14 cellular contexts compared by ENCODE assay signal in the genomic region with DNA sequence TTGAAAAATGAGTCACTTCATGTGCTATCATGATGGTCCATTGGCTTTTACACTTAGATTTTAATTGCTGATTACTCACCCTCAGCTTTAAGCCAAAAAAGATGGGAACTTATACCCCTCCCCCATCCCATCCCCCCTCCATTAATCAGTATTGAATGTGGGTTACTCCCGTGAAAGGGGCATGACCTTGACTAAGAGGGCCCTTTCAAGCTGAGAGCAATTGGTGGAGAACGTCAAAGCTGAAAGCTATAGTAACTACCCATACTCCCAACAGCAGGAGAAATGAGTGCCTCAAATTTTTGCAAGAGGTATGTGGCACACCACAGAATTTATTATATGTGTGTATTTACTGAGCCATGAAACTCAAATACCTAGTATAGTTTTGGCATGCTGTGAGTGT.
"Had no signal": no experiment of that assay in that cellular context is flagged by ENCODE, and none has a peak within 500 bp of the region (broad histone marks: within the 10 kb centered on the region; RNA-seq: fewer than 3 reads in every experiment).

No MANE protein-coding gene starts in this region.

- H3K4me3 ChIP-seq: cardiac muscle cell, gastroesophageal sphincter, left ventricle myocardium inferior, right atrium auricular region, skin epidermis had no signal

- DNase-seq: activated naive CD4-positive, alpha-beta T cell treated with Interleukin-2 at 50 U/mL for 16 hours; aorta; erythroblast; left ventricle myocardium inferior; mesenchymal stem cell; naive thymus-derived CD8-positive, alpha-beta T cell; posterior cingulate gyrus; stimulated activated CD4-positive, alpha-beta T cell treated with anti-CD3 and anti-CD28 coated beads, Interleukin-4, amount 100 ng/mL, for 4 hours; stimulated activated naive CD8-positive, alpha-beta T cell treated with anti-CD3 and anti-CD28 coated beads, Interleukin-15, Interleukin-2, amounts not matched to agents 100 U/mL and 50 U/mL, for 24 hours; trophoblast cell had no signal
